26 cellular contexts compared by ENCODE assay signal in the genomic region with DNA sequence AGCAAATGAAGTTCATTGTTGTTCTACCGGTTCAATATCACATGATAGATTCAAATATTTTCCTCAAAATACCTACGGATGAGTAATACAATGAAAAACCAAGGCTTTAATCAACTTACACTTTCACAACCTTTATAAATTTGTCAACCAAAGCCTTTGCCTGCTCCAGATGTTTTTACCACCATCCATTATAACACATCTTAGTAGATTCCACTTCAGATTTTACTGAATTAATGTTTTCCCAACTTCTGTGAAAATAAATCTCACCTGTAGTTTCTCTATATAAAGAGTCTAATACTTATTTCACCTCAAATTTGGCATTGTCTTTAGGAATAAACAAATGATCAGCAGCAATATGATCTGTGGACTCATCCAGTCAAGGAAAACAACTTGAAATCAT.
"Had no signal": no experiment of that assay in that cellular context is flagged by ENCODE, and none has a peak within 500 bp of the region (broad histone marks: within the 10 kb centered on the region; RNA-seq: fewer than 3 reads in every experiment).

No MANE protein-coding gene starts in this region.

- H3K27ac ChIP-seq: left lung, lower lobe of right lung, pancreas, prostate gland, sigmoid colon, spleen, transverse colon, upper lobe of left lung, vagina had no signal

- H3K27me3 ChIP-seq: left lung, pancreas, sigmoid colon, spleen, transverse colon, upper lobe of left lung, vagina had no signal

- H3K4me3 ChIP-seq: left lung, lower lobe of right lung, pancreas, prostate gland, sigmoid colon, spleen, transverse colon, upper lobe of left lung, vagina had no signal

- DNase-seq: immature natural killer cell; kidney; left colon; left lung; lower lobe of right lung; mammary epithelial cell; mesenchymal stem cell; naive thymus-derived CD8-positive, alpha-beta T cell; nucleus accumbens; pancreas; posterior cingulate gyrus; retina; right cardiac atrium; sigmoid colon; small intestine; spleen; stimulated activated CD4-positive, alpha-beta T cell treated with anti-CD3 and anti-CD28 coated beads, Interleukin-4, amount 100 ng/mL, for 4 hours; stimulated activated CD8-positive, alpha-beta memory T cell treated with anti-CD3 and anti-CD28 coated beads, Interleukin-4, amount 100 ng/mL, for 48 hours; stimulated activated naive CD4-positive, alpha-beta T cell treated with Interleukin-2 at 50 U/mL for 16 hours; stimulated activated naive CD8-positive, alpha-beta T cell treated with anti-CD3 and anti-CD28 coated beads, Interleukin-15, amount 100 ng/mL, for 72 hours; substantia nigra; transverse colon; upper lobe of left lung had no signal

- H3K36me3 ChIP-seq: left lung, lower lobe of right lung, pancreas, prostate gland, sigmoid colon, spleen, transverse colon, upper lobe of left lung, vagina had no signal

- ATAC-seq: left colon; left lung; lower lobe of right lung; naive thymus-derived CD8-positive, alpha-beta T cell; pancreas; right cardiac atrium; stimulated activated memory B cell treated with anti-CD40 and anti-IgM and Interleukin-4, amounts not matched to agents 10 μg/mL and 1 μg/mL and 100 μg/mL, for 72 hours; stimulated activated naive CD8-positive, alpha-beta T cell treated with anti-CD3 and anti-CD28 coated beads, Interleukin-15, amount 100 ng/mL, for 72 hours had no signal

- H3K4me1 ChIP-seq: left lung, lower lobe of right lung, pancreas, prostate gland, sigmoid colon, transverse colon, upper lobe of left lung, vagina had no signal

- H3K9me3 ChIP-seq: pancreas, prostate gland had no signal
